ENCODE assay signal across 8 cellular contexts in the genomic region with DNA sequence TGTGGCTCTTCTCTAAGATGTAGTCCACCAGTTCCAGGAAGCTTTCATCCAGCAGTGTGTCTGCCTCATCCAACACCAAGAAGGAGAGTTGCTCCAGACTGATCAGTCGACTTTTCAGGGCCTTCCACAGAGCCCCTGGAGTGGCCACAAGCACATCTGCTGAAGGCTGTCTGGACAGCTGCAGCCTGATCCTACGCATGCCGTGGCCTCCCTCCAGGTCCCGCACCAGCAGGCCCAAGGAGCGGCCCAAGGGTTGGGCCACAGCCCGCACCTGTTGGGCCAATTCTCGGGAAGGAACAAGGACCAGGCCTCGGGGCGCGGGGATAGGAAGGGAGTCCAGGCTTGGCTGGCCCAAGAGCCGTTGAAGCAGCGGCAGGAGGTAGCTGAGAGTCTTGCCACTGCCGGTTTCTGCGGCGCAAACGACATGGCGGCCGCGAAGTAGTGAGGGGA. TPM values are rescaled to one million over a fixed set of nuclear protein-coding genes. Genes with fewer than 3 reads are reported as not detected.
A peak's percentile ranks its signal among the peaks of the same experiment; 100 is the strongest.
DNase-seq lines count a peak whose midpoint lies in the region; ATAC-seq and TF ChIP-seq lines count a peak whose summit lies in the region.

No MANE protein-coding gene starts in this region.

- H3K4me1 ChIP-seq in SK-N-SH (ENCODE audit: control insufficient read depth in 1 of 2, insufficient read depth in 2 of 2, low read depth in 1 of 2, low read length in 1 of 2) (peaks cover 7 to 12% of the 10 kb centered on the region in 2 experiments; a peak in 2 of 4 replicates), psoas muscle (peaks cover 24% of the 10 kb centered on the region)

- H3K4me2 ChIP-seq in SK-N-SH = peak overlapping the region; percentile 93

- H4K20me1 ChIP-seq in SK-N-SH (ENCODE audit: insufficient read depth) = no peaks in the 10 kb centered on the region

- no peak for TF ChIP-seq EP300 in SK-N-SH (IDR thresholded peaks at IDR 0.05; ENCODE audit: borderline replicate concordance in 1 of 2, low read depth in 1 of 2, low read length in 1 of 2)

- WGBS in SK-N-SH (ENCODE audit: low lambda C conversion rate) = no CpG with 5 or more reads among the region's 19 CpGs
- WGBS in psoas muscle, 3 donors = 2 to 7% (median 3%) methylated on average over 19 of the region's 19 CpGs

- POLR2A ChIA-PET in SK-N-SH (lab: Yijun Ruan, JAX) = interaction anchor here (1.3 kb wide), 1 partner anchor 86 kb away, joined by 5 read pairs; no protein-coding TSS in a partner anchor

- intact Hi-C loops in psoas muscle (cut with DNase I) = loop anchor here in 1 of 2 donors (10.0 kb wide), 1 partner anchor 348 kb away; no protein-coding TSS in a partner anchor

- peak; percentile 54 to 73 (median 56) for ATAC-seq in psoas muscle
- no peak for ATAC-seq in HG03097 (IDR thresholded peaks at IDR 0.05; ENCODE audit: low FRiP score, unreplicated experiment)

- H3K27me3 ChIP-seq in SK-N-SH (ENCODE audit: insufficient read depth) = no peaks in the 10 kb centered on the region
- no peaks in the 10 kb centered on the region for H3K27me3 ChIP-seq in psoas muscle (ENCODE audit: insufficient read depth in 3 of 3, low read length in 2 of 3)

- H3K9me3 ChIP-seq in SK-N-SH (no peaks in the 10 kb centered on the region), psoas muscle (no peaks in the 10 kb centered on the region)

- H3K36me3 ChIP-seq in SK-N-SH (replicated peaks in 1 of 2; ENCODE audit: control insufficient read depth in 1 of 2, insufficient read depth in 2 of 2, low read length in 1 of 2) (peaks cover 6 to 22% of the 10 kb centered on the region in 2 experiments), psoas muscle (ENCODE audit: insufficient read depth in 1 of 2, low read depth in 1 of 2) (peaks cover 0 to 15% of the 10 kb centered on the region in 2 donors)

- no peaks in the 10 kb centered on the region for H3K9me2 ChIP-seq in SK-N-SH

- H3K27ac ChIP-seq in SK-N-SH (ENCODE audit: low read depth in 2 of 2, low read length in 1 of 2) (peak overlapping the region in 1 of 2 experiments; percentile 57; a peak in 2 of 4 replicates), psoas muscle (peak overlapping the region; percentile 94)

- DNase-seq in activated gamma-delta T cell treated with anti-CD3 and anti-CD28 coated beads, Interleukin-2, amount 50 U/mL, for 16 hours (ENCODE audit: low read depth) = peak; percentile 8
- DNase-seq in activated gamma-delta T cell treated with Interleukin-2 at 50 U/mL for 16 hours (no peak), SK-N-SH (no peak), fibroblast of pulmonary artery (ENCODE audit: low read depth) (no peak), psoas muscle (peak in 1 of 2 donors; percentile 58), NCI-H2171 treated with DMSO at 0.1 percent for 48 hours (lab: John Stamatoyannopoulos, UW) (no peak), inferior parietal cortex (ENCODE audit: extremely low spot score) (no peak)

- TF ChIP-seq CTCF in SK-N-SH (IDR thresholded peaks at IDR 0.05) (no peak), fibroblast of pulmonary artery (IDR thresholded peaks at IDR 0.05; ENCODE audit: low read length, missing control alignments) (no peak), psoas muscle (IDR thresholded peaks at IDR 0.05) (no peak)

- H2AFZ ChIP-seq in SK-N-SH (ENCODE audit: low read depth) = peak overlapping the region; percentile 80; the same call in 1 of the 2 replicates

- CTCF ChIA-PET in SK-N-SH (lab: Yijun Ruan, JAX) = interaction anchor here (0.6 to 3.3 kb wide), 5 partner anchors 18 to 80 kb away, joined by 3 to 23 read pairs (median 4); no protein-coding TSS in a partner anchor

- no peak for TF ChIP-seq RAD21 in SK-N-SH (IDR thresholded peaks at IDR 0.05; ENCODE audit: low read length)

- H3F3A ChIP-seq in SK-N-SH (replicated peaks; ENCODE audit: insufficient read depth) = no peaks in the 10 kb centered on the region

- peaks cover 47% of the 10 kb centered on the region for H3K79me2 ChIP-seq in SK-N-SH (ENCODE audit: insufficient read depth)

- peak overlapping the region; percentile 97 for H3K9ac ChIP-seq in SK-N-SH

- peak overlapping the region; percentile 80 to 98 for H3K4me3 ChIP-seq in SK-N-SH (ENCODE audit: low read depth in 2 of 2, low read length in 1 of 2)
- H3K4me3 ChIP-seq in fibroblast of pulmonary artery (replicated peaks; ENCODE audit: low read depth, low read length) = peak overlapping the region; percentile 97
- H3K4me3 ChIP-seq in psoas muscle = peak overlapping the region; percentile 99

TF ChIP-seq in SK-N-SH, 30 proteins besides CTCF, POLR2A, EP300 and RAD21 (continues in another document):
- TF ChIP-seq, protein P1, sequence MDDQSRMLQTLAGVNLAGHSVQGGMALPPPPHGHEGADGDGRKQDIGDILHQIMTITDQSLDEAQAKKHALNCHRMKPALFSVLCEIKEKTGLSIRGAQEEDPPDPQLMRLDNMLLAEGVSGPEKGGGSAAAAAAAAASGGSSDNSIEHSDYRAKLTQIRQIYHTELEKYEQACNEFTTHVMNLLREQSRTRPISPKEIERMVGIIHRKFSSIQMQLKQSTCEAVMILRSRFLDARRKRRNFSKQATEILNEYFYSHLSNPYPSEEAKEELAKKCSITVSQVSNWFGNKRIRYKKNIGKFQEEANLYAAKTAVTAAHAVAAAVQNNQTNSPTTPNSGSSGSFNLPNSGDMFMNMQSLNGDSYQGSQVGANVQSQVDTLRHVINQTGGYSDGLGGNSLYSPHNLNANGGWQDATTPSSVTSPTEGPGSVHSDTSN (IDR thresholded peaks at IDR 0.05) = no peak
- TF ChIP-seq REST (IDR thresholded peaks at IDR 0.05; ENCODE audit: low read depth, low read length) = no peak
- TF ChIP-seq TEAD4 (IDR thresholded peaks at IDR 0.05; ENCODE audit: borderline replicate concordance, insufficient read depth) = no peak
- TF ChIP-seq, protein P2, sequence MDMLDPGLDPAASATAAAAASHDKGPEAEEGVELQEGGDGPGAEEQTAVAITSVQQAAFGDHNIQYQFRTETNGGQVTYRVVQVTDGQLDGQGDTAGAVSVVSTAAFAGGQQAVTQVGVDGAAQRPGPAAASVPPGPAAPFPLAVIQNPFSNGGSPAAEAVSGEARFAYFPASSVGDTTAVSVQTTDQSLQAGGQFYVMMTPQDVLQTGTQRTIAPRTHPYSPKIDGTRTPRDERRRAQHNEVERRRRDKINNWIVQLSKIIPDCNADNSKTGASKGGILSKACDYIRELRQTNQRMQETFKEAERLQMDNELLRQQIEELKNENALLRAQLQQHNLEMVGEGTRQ (IDR thresholded peaks at IDR 0.05; ENCODE audit: borderline replicate concordance, low read depth, low read length) = no peak
- TF ChIP-seq FOSL2 (IDR thresholded peaks at IDR 0.05; ENCODE audit: borderline replicate concordance, low read depth) = no peak
- no peak for TF ChIP-seq FOXJ3 (CRISPR knock-in tag; IDR thresholded peaks at IDR 0.05)

RNA-seq across cellular contexts. Expression of gene DDX28, which starts 0.7 kb away (rescaled TPM):
- polyA plus RNA-seq in SK-N-SH (2012; rRNA removed) (10.8 and 12.0 TPM in 2 replicates), psoas muscle (10 to 100 TPM; 11.9 to 20.2 (median 12.6) TPM)
- polyA plus RNA-seq in SK-N-SH (2012; cell fraction: cytosol; rRNA removed) = 7.0 and 10.5 TPM in 2 replicates
- polyA plus RNA-seq in SK-N-SH (2012; cell fraction: nucleus; rRNA removed) = 7.4 and 9.3 TPM in 2 replicates
- total RNA-seq in psoas muscle = 10 to 100 TPM; 10.0 to 19.3 (median 14.4) TPM

RNA-seq across cellular contexts. Expression of gene DUS2, which starts 0.8 kb away (rescaled TPM):
- polyA plus RNA-seq in SK-N-SH (2012; rRNA removed) (16.1 and 16.5 TPM in 2 replicates), psoas muscle (10 to 100 TPM in 1 of 3 donors, 1 to 10 TPM in 2; 3.4 to 15.1 (median 9.5) TPM)
- 12.5 and 13.5 TPM in 2 replicates for polyA plus RNA-seq in SK-N-SH (2012; cell fraction: cytosol; rRNA removed)
- polyA plus RNA-seq in SK-N-SH (2012; cell fraction: nucleus; rRNA removed) = 34.3 and 35.8 TPM in 2 replicates
- 10 to 100 TPM in 2 of 4 donors, 1 to 10 TPM in 2; 7.0 to 10.5 (median 9.8) TPM for total RNA-seq in psoas muscle

RNA-seq across cellular contexts. Expression of gene DPEP2NB, which starts 6.6 kb away (rescaled TPM):
- polyA plus RNA-seq in SK-N-SH (2012; rRNA removed) (not detected in 2 replicates), psoas muscle (under 1 TPM in 1 of 3 donors, not detected in 2; 0.05 TPM)
- polyA plus RNA-seq in SK-N-SH (2012; cell fraction: cytosol; rRNA removed) = not detected in 2 replicates
- not detected in 2 replicates for polyA plus RNA-seq in SK-N-SH (2012; cell fraction: nucleus; rRNA removed)
- total RNA-seq in psoas muscle = not detected

RNA-seq across cellular contexts. Expression of gene DPEP2, which starts 23.0 kb away (rescaled TPM):
- not detected in 2 replicates for polyA plus RNA-seq in SK-N-SH (2012; rRNA removed)
- polyA plus RNA-seq in SK-N-SH (2012; cell fraction: cytosol; rRNA removed) = not detected in 2 replicates
- polyA plus RNA-seq in SK-N-SH (2012; cell fraction: nucleus; rRNA removed) = not detected in 2 replicates
- total RNA-seq in psoas muscle = 1 to 10 TPM in 1 of 4 donors, under 1 TPM in 2, not detected in 1; 0.25 to 1.1 (median 0.82) TPM
- under 1 TPM; 0.23 to 0.29 (median 0.27) TPM for polyA plus RNA-seq in psoas muscle

RNA-seq across cellular contexts. Expression of gene DPEP3, which starts 42.0 kb away (rescaled TPM):
- polyA plus RNA-seq in SK-N-SH (2012; rRNA removed) (not detected in 2 replicates), psoas muscle (under 1 TPM in 2 of 3 donors, not detected in 1; 0.12 to 0.45 TPM)
- polyA plus RNA-seq in SK-N-SH (2012; cell fraction: cytosol; rRNA removed) = not detected in 2 replicates
- polyA plus RNA-seq in SK-N-SH (2012; cell fraction: nucleus; rRNA removed) = not detected in 2 replicates
- under 1 TPM in 3 of 4 donors, not detected in 1; 0.10 to 0.22 (median 0.17) TPM for total RNA-seq in psoas muscle
